8 cellular contexts compared by ENCODE assay signal in genomic region chr6:158972241-158973233, GRCh38. TPM values are rescaled to one million over a fixed set of nuclear protein-coding genes. Genes with fewer than 3 reads are reported as not detected.
A peak's percentile ranks its signal among the peaks of the same experiment; 100 is the strongest.
DNase-seq lines count a peak whose midpoint lies in the region; ATAC-seq and TF ChIP-seq lines count a peak whose summit lies in the region.

No MANE protein-coding gene starts in this region.

- no peak overlapping the region for H3K4me3 ChIP-seq in DOHH2 (ENCODE audit: low read length)
- no peak overlapping the region for H3K4me3 ChIP-seq in naive thymus-derived CD4-positive, alpha-beta T cell (ENCODE audit: low read length)

- POLR2A ChIA-PET in naive thymus-derived CD4-positive, alpha-beta T cell (lab: Charles Lee) = interaction anchor here (0.5 to 0.7 kb wide), 4 partner anchors 111 to 850 kb away, joined by 3 read pairs; no protein-coding TSS in a partner anchor

- peaks cover 8 to 15% (median 10%) of the 10 kb centered on the region in 5 donors for H3K36me3 Mint-ChIP-seq in naive thymus-derived CD4-positive, alpha-beta T cell

- H3K79me2 ChIP-seq in DOHH2 (ENCODE audit: control insufficient read depth, low read length) = peaks cover 4% of the 10 kb centered on the region; the same call in 1 of the 2 replicates

- H3K4me2 ChIP-seq in DOHH2 (ENCODE audit: low read length) = peak overlapping the region; percentile 27

- H3F3A ChIP-seq in DOHH2 (ENCODE audit: control insufficient read depth, insufficient read depth) = no peaks in the 10 kb centered on the region

- H3K4me1 ChIP-seq in DOHH2 (ENCODE audit: control insufficient read depth, low read length) = peaks cover 11% of the 10 kb centered on the region
- no peaks in the 10 kb centered on the region for H3K4me1 ChIP-seq in naive thymus-derived CD4-positive, alpha-beta T cell (ENCODE audit: control insufficient read depth in 2 of 2, insufficient read depth in 2 of 2, low read length in 2 of 2)

- H3K27me3 ChIP-seq in DOHH2 (ENCODE audit: control insufficient read depth, low read length) = no peaks in the 10 kb centered on the region
- no peaks in the 10 kb centered on the region for H3K27me3 ChIP-seq in naive thymus-derived CD4-positive, alpha-beta T cell (ENCODE audit: control insufficient read depth in 2 of 2, insufficient read depth in 2 of 2, low read length in 2 of 2)

- no peak overlapping the region for H3K4me3 Mint-ChIP-seq in naive thymus-derived CD4-positive, alpha-beta T cell

- TF ChIP-seq CTCF in DOHH2 (IDR thresholded peaks at IDR 0.05; ENCODE audit: low read depth, low read length, poor library complexity, severe bottlenecking) = peak; percentile 45

- no peak overlapping the region for H3K27ac Mint-ChIP-seq in naive thymus-derived CD4-positive, alpha-beta T cell

- ATAC-seq in esophagus mucosa = peak; percentile 71
- peak; percentile 75 for ATAC-seq in naive thymus-derived CD4-positive, alpha-beta T cell
- ATAC-seq in HG03520 (IDR thresholded peaks at IDR 0.05; ENCODE audit: unreplicated experiment) = no peak
- ATAC-seq in GM21737 (IDR thresholded peaks at IDR 0.05; ENCODE audit: unreplicated experiment) = no peak
- no peak for ATAC-seq in GM21619 (IDR thresholded peaks at IDR 0.05; ENCODE audit: unreplicated experiment)

- H3K27ac ChIP-seq in DOHH2 (ENCODE audit: low read depth, low read length) = no peak overlapping the region
- no peak overlapping the region for H3K27ac ChIP-seq in naive thymus-derived CD4-positive, alpha-beta T cell (ENCODE audit: low read depth, low read length)

- H3K4me1 Mint-ChIP-seq in naive thymus-derived CD4-positive, alpha-beta T cell = peaks cover 0 to 6% (median 0%) of the 10 kb centered on the region in 7 donors

- CTCF ChIA-PET in naive thymus-derived CD4-positive, alpha-beta T cell (lab: Charles Lee) = interaction anchor here (0.6 to 6.8 kb wide), 22 partner anchors 11 to 751 kb away, joined by 3 to 69 read pairs (median 4); no protein-coding TSS in a partner anchor

- H3K9me3 ChIP-seq in DOHH2 (ENCODE audit: control insufficient read depth, insufficient read depth, low read length) = peaks cover 15% of the 10 kb centered on the region
- peaks cover 0 to 4% (median 0%) of the 10 kb centered on the region in 3 experiments for H3K9me3 ChIP-seq in naive thymus-derived CD4-positive, alpha-beta T cell (ENCODE audit: control insufficient read depth in 2 of 3, low read length in 3 of 3)

- H3K9me3 Mint-ChIP-seq in naive thymus-derived CD4-positive, alpha-beta T cell = peaks cover 3 to 20% (median 11%) of the 10 kb centered on the region in 11 donors

- peaks cover 0 to 6% (median 0%) of the 10 kb centered on the region in 5 donors for H3K27me3 Mint-ChIP-seq in naive thymus-derived CD4-positive, alpha-beta T cell

- intact Hi-C loops in naive thymus-derived CD4-positive, alpha-beta T cell (cut with micrococcal nuclease) = loop anchor here (1.0 to 10.0 kb wide), 12 partner anchors 98 to 760 kb away; partner anchors contain the start of gene EZR (in 1 of the 2)

- peaks cover 7% of the 10 kb centered on the region for H3K36me3 ChIP-seq in DOHH2 (ENCODE audit: control insufficient read depth, low read length)
- H3K36me3 ChIP-seq in naive thymus-derived CD4-positive, alpha-beta T cell (ENCODE audit: control insufficient read depth in 2 of 3, insufficient read depth in 3 of 3, low read length in 3 of 3) = peaks cover 0 to 2% (median 0%) of the 10 kb centered on the region in 3 experiments

- no peaks in the 10 kb centered on the region for H4K20me1 ChIP-seq in DOHH2 (ENCODE audit: control insufficient read depth, insufficient read depth, low read depth, low read length)

- H3K9me2 ChIP-seq in DOHH2 (replicated peaks; ENCODE audit: control insufficient read depth, low read length) = no peaks in the 10 kb centered on the region

- DNase-seq in LHCN-M2 (ENCODE audit: low read depth) = peak; percentile 55
- DNase-seq in SHP77 (lab: John Stamatoyannopoulos, UW) = peak; percentile 26 to 39
- peak in 6 of 9 donors; percentile 41 to 68 (median 60) for DNase-seq in naive thymus-derived CD4-positive, alpha-beta T cell

RNA-seq across cellular contexts. Expression of gene RSPH3, which starts 27.5 kb away (rescaled TPM):
- 4.6 and 5.1 TPM in 2 replicates for total RNA-seq in LHCN-M2 (2014; rRNA removed)
- 3.3 TPM for polyA plus RNA-seq in LHCN-M2 (2012)
- total RNA-seq in esophagus mucosa = 13.4 TPM
- total RNA-seq in naive thymus-derived CD4-positive, alpha-beta T cell = 1 to 10 TPM; 1.3 to 3.6 (median 2.7) TPM
- polyA plus RNA-seq in naive thymus-derived CD4-positive, alpha-beta T cell = 1 to 10 TPM; 2.1 to 2.4 TPM

Comparison
In these comparisons a context has a peak if more than half of its experiments do, and no peak if none do; other contexts are left out.
1. ATAC-seq: peak in esophagus mucosa (single experiment) and naive thymus-derived CD4-positive, alpha-beta T cell (single experiment); none in HG03520 (single experiment), GM21737 (single experiment) and GM21619 (single experiment).
2. Peak in every context shown above with its lines, with median percentiles within 50 percentile points of each other: DNase-seq.